In the genomic region with DNA sequence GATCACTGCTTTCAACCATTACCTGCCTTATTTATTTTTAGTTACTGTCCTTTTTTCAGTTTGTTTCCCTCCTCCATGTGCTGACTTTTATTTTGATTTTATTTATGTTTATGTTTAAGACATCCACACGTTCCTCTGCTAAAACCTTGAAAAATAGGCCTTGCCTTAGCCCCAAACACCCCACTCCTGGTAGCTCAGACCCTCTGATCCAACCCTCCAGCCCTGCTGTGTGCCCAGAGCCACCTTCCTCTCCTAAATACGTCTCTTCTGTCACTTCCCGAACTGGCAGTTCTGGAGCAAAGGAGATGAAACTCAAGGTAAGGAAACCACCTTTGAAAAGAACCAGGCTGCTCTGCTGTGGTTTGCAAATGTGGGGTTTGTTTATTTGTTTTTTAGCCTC, we compare ENCODE assay signal across 28 cellular contexts. TPM values are rescaled to one million over a fixed set of nuclear protein-coding genes. Genes with fewer than 3 reads are reported as not detected.
"Had no signal": no experiment of that assay in that cellular context is flagged by ENCODE, and none has a peak within 500 bp of the region (broad histone marks: within the 10 kb centered on the region; RNA-seq: fewer than 3 reads in every experiment).

No MANE protein-coding gene starts in this region.

- H3K27ac ChIP-seq: HL-60, RWPE1 had no signal

- H3K9ac ChIP-seq: SK-N-SH had no signal

- DNase-seq: KBM-7; NCI-H1092; NCI-H1105 treated with DMSO at 0.1 percent for 48 hours; NCI-H1417 treated with DMSO at 0.1 percent for 48 hours; NCI-H146; NCI-H1694 treated with DMSO at 0.1 percent for 48 hours; NCI-H2029; NCI-H2081 treated with DMSO at 0.1 percent for 48 hours; NCI-H2171; NCI-H524; NCI-H69; NCI-H774; NK-92 treated with Interleukin-12 subunit alpha and Interleukin-12 subunit beta, amount 100 ng/mL, for 24 hours; PC-3; SHP77; SK-N-SH; SW 1271; T-cell had no signal

- FAIRE-seq: HTR-8/SVneo had no signal

- H3K4me2 ChIP-seq: SK-N-SH had no signal

- H3K9me3 ChIP-seq: SK-N-SH had no signal

- ATAC-seq: Panc1, PC-3, T-cell had no signal

RNA-seq across cellular contexts. Expression of gene STH, which starts 9.3 kb away (rescaled TPM):
- total RNA-seq: LHCN-M2, MCF 10A, NCI-H460, OCI-LY7, PC-3, SK-MEL-5, T-cell had no signal
- polyA plus RNA-seq: IgD-negative memory B cell, SK-N-SH had no signal
